In the genomic region with DNA sequence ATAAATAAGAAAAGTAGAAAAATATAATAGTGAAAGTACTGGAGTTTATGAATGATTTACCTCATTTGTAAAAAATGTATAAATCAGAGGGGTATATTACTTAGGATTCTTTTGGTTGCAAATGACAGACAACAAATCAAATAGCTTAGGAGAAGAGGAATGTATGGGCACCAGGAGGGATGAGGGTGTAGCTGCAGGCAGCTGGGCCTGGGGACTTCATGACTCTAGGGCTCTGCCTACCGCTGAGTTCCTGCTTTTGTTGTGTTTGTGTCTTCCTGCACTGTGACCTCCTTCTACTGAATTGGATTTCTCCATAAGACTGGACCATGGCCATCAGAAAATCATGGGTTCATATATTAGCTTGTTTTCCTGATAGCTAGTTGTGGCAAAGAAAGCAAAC, we compare ENCODE assay signal across 25 cellular contexts. TPM values are rescaled to one million over a fixed set of nuclear protein-coding genes. Genes with fewer than 3 reads are reported as not detected.
DNase-seq lines count a peak whose midpoint lies in the region; ATAC-seq, FAIRE-seq and TF ChIP-seq lines count a peak whose summit lies in the region.
"Had no signal": no experiment of that assay in that cellular context is flagged by ENCODE, and none has a peak within 500 bp of the region (broad histone marks: within the 10 kb centered on the region; RNA-seq: fewer than 3 reads in every experiment).

No MANE protein-coding gene starts in this region.

- H2BK120ac ChIP-seq in H1 (replicated peaks; ENCODE audit: low read depth, low read length), result no peak overlapping the region

- H3K36me3 Mint-ChIP-seq in GM23338 (ENCODE audit: low read depth) (no peaks in the 10 kb centered on the region), neural progenitor cell (no peaks in the 10 kb centered on the region)
- H3K36me3 Mint-ChIP-seq: CD14-positive monocyte, IgD-negative memory B cell had no signal

- ATAC-seq in GM23338, result no peak
- ATAC-seq: A549, Panc1 had no signal

- H3K4me1 ChIP-seq in GM23338 (ENCODE audit: insufficient read depth) (peaks cover 6% of the 10 kb centered on the region; the same call in 1 of the 2 replicates), H1 (replicated peaks in 1 of 4; ENCODE audit: control insufficient read depth in 3 of 4, insufficient read depth in 4 of 4, low read length in 3 of 4) (peaks cover 0 to 9% (median 1%) of the 10 kb centered on the region in 4 experiments; a peak in 3 of 7 replicates), neural progenitor cell (peaks cover 3% of the 10 kb centered on the region)

- DNase-seq in GM23338 (ENCODE audit: low spot score), result no peak
- DNase-seq in H1 (ENCODE audit: low read depth in 1 of 2, low spot score in 2 of 2), result no peak
- DNase-seq in neural progenitor cell (ENCODE audit: low spot score), result no peak
- DNase-seq in superior temporal gyrus (ENCODE audit: extremely low spot score), result peak; percentile 17
- no peak for DNase-seq in HUDEP-2 (lab: John Stamatoyannopoulos, UW; ENCODE audit: unreplicated experiment in 76 of 76)
- no peak for DNase-seq in activated T-cell treated with anti-CD3 and anti-CD28 coated beads, Interleukin-2, amount 50 U/mL, for 48 hours
- DNase-seq in NCI-H1092 treated with DMSO at 0.1 percent for 48 hours (lab: John Stamatoyannopoulos, UW), result no peak
- DNase-seq: DMS153, DND-41, GOT3, NCI-H1048, NCI-H1417 treated with DMSO at 0.1 percent for 48 hours, NCI-H1694 treated with DMSO at 0.1 percent for 48 hours, NCI-H2081, NCI-H510A, NCI-H69, SHP77, T-helper 1 cell had no signal

- no peaks in the 10 kb centered on the region for H3K79me1 ChIP-seq in H1 (ENCODE audit: low read depth, low read length)

- WGBS in H1 (ENCODE audit: extremely low coverage in 1 of 2, insufficient coverage in 1 of 2, insufficient read length in 1 of 2, insufficient replicate concordance in 2 of 2, low coverage in 1 of 2, low lambda C conversion rate in 2 of 2, missing lambda C conversion rate in 1 of 2), 2 experiments, result 92% methylated on average over 1 of the region's 1 CpG; no CpG with 5 or more reads in 1 of the 2 experiments

- no peak overlapping the region for H3K27ac ChIP-seq in GM23338 (ENCODE audit: low read depth)
- no peak overlapping the region for H3K27ac ChIP-seq in H1 (ENCODE audit: low read depth, low read length)
- H3K27ac ChIP-seq in neural progenitor cell, result no peak overlapping the region
- H3K27ac ChIP-seq: RWPE1 had no signal

- H3K9ac ChIP-seq in H1 (replicated peaks in 1 of 4; ENCODE audit: extremely low read depth in 1 of 4, low read depth in 3 of 4, low read length in 3 of 4), result no peak overlapping the region
- H3K9ac ChIP-seq in neural progenitor cell, result no peak overlapping the region

- no peak for FAIRE-seq in H1 (lab: Jason Lieb, UNC)
- FAIRE-seq: A549, GM18507 had no signal

- H3F3A ChIP-seq in GM23338 (replicated peaks; ENCODE audit: low read depth) (no peaks in the 10 kb centered on the region), neural progenitor cell (ENCODE audit: low read depth) (no peaks in the 10 kb centered on the region)

- H3K9me3 Mint-ChIP-seq in GM23338 (no peaks in the 10 kb centered on the region), neural progenitor cell (peaks cover 11% of the 10 kb centered on the region)

- H2BK20ac ChIP-seq in H1 (ENCODE audit: low read length), result no peak overlapping the region

- H3K27me3 ChIP-seq in GM23338 (ENCODE audit: insufficient read depth) (no peaks in the 10 kb centered on the region), H1 (replicated peaks in 1 of 4; ENCODE audit: control insufficient read depth in 3 of 4, extremely low read depth in 1 of 4, insufficient read depth in 3 of 4, low read length in 3 of 4) (no peaks in the 10 kb centered on the region), neural progenitor cell (no peaks in the 10 kb centered on the region)

- H3K4me3 Mint-ChIP-seq in GM23338, result no peak overlapping the region
- H3K4me3 Mint-ChIP-seq in neural progenitor cell, result no peak overlapping the region
- H3K4me3 Mint-ChIP-seq: B cell, CD14-positive monocyte, IgD-negative memory B cell had no signal

- H3K27me3 Mint-ChIP-seq in GM23338 (ENCODE audit: insufficient read depth, low read depth, poor library complexity) (no peaks in the 10 kb centered on the region), neural progenitor cell (ENCODE audit: insufficient read depth, low read depth) (peaks cover 14% of the 10 kb centered on the region)

- H3K56ac ChIP-seq in H1 (replicated peaks; ENCODE audit: insufficient read length, low read depth, low read length), result no peak overlapping the region

- no peaks in the 10 kb centered on the region for H3K36me3 ChIP-seq in GM23338 (ENCODE audit: insufficient read depth)
- no peaks in the 10 kb centered on the region for H3K36me3 ChIP-seq in H1 (ENCODE audit: control insufficient read depth in 2 of 4, insufficient read depth in 4 of 4, low read length in 3 of 4)
- H3K36me3 ChIP-seq in neural progenitor cell, result no peaks in the 10 kb centered on the region

- H3K23me2 ChIP-seq in H1 (ENCODE audit: low read depth, low read length), result no peaks in the 10 kb centered on the region

- no peak overlapping the region for H3K4ac ChIP-seq in H1 (replicated peaks; ENCODE audit: insufficient read length, low read depth, low read length)

- no peak overlapping the region for H2AK5ac ChIP-seq in H1 (ENCODE audit: low read depth, low read length)

- no peak overlapping the region for H3K4me2 ChIP-seq in GM23338
- no peak overlapping the region for H3K4me2 ChIP-seq in H1 (ENCODE audit: insufficient read depth in 1 of 2, low read depth in 2 of 2, low read length in 2 of 2)
- H3K4me2 ChIP-seq in neural progenitor cell, result no peak overlapping the region
- H3K4me2 ChIP-seq: A549 had no signal

- H2AFZ ChIP-seq in GM23338 (0 out of 2 replicates have a peak overlapping the region, but pooled peaks have one; percentile 32), H1 (ENCODE audit: low read length) (0 out of 2 replicates have a peak overlapping the region, but pooled peaks have one; percentile 22), neural progenitor cell (replicated peaks) (peak overlapping the region; percentile 13)

- no peak overlapping the region for H2BK12ac ChIP-seq in H1 (ENCODE audit: low read depth, low read length)

- H3K23ac ChIP-seq in H1 (ENCODE audit: insufficient read length), result no peak overlapping the region

- no peaks in the 10 kb centered on the region for H4K20me1 ChIP-seq in GM23338 (replicated peaks; ENCODE audit: insufficient read depth)
- no peaks in the 10 kb centered on the region for H4K20me1 ChIP-seq in H1 (replicated peaks in 1 of 2; ENCODE audit: control insufficient read depth in 1 of 2, insufficient read depth in 2 of 2, low read length in 2 of 2)
- no peaks in the 10 kb centered on the region for H4K20me1 ChIP-seq in neural progenitor cell (ENCODE audit: low read depth)

- TF ChIP-seq RAD21 in H1 (IDR thresholded peaks at IDR 0.05 in 1 of 2, conservative IDR thresholded peaks at IDR 0.05 in 1 of 2; ENCODE audit: low read depth in 2 of 2, low read length in 2 of 2), result no peak

- no peak for TF ChIP-seq EP300 in H1 (IDR thresholded peaks at IDR 0.05; ENCODE audit: borderline replicate concordance in 1 of 2, low read depth in 2 of 2, low read length in 2 of 2)

- H3K9me2 ChIP-seq in GM23338 (ENCODE audit: insufficient read depth), result no peaks in the 10 kb centered on the region

- H3K4me1 Mint-ChIP-seq in GM23338 (peaks cover 16% of the 10 kb centered on the region; the same call in 2 of the 3 replicates), neural progenitor cell (peaks cover 4% of the 10 kb centered on the region)

- no peak overlapping the region for H3K18ac ChIP-seq in H1 (ENCODE audit: extremely low read depth, low read length)

- H3K79me2 ChIP-seq in GM23338 (replicated peaks; ENCODE audit: insufficient read depth) (no peaks in the 10 kb centered on the region), H1 (ENCODE audit: control insufficient read depth in 1 of 2, insufficient read depth in 2 of 2, low read length in 2 of 2) (no peaks in the 10 kb centered on the region), neural progenitor cell (ENCODE audit: low read depth) (no peaks in the 10 kb centered on the region)

- H2BK5ac ChIP-seq in H1 (ENCODE audit: low read depth, low read length), result no peak overlapping the region

- TF ChIP-seq CTCF in GM23338 (conservative IDR thresholded peaks at IDR 0.05; ENCODE audit: low read depth in 2 of 2), result no peak
- TF ChIP-seq CTCF in H1 (IDR thresholded peaks at IDR 0.05; ENCODE audit: control extremely low read depth in 1 of 3, insufficient read depth in 1 of 3, low read depth in 1 of 3, low read length in 3 of 3), result no peak
- no peak for TF ChIP-seq CTCF in neural progenitor cell (IDR thresholded peaks at IDR 0.05)

- no peak overlapping the region for H3K27ac Mint-ChIP-seq in GM23338
- no peak overlapping the region for H3K27ac Mint-ChIP-seq in neural progenitor cell
- H3K27ac Mint-ChIP-seq: B cell had no signal

- no peak overlapping the region for H3K4me3 ChIP-seq in GM23338
- no peak overlapping the region for H3K4me3 ChIP-seq in H1 (ENCODE audit: extremely low read depth in 1 of 4, insufficient read depth in 2 of 4, low read depth in 3 of 4, low read length in 4 of 4)
- H3K4me3 ChIP-seq in neural progenitor cell, result no peak overlapping the region
- H3K4me3 ChIP-seq: A549 had no signal

- H3K14ac ChIP-seq in H1 (ENCODE audit: insufficient read length), result no peak overlapping the region

- H4K8ac ChIP-seq in H1 (ENCODE audit: extremely low read depth, insufficient read depth, low read length), result no peak overlapping the region

- no peaks in the 10 kb centered on the region for H3K9me3 ChIP-seq in H1 (ENCODE audit: insufficient read depth in 2 of 2, low read depth in 1 of 2, low read length in 1 of 2)
- no peaks in the 10 kb centered on the region for H3K9me3 ChIP-seq in neural progenitor cell (ENCODE audit: low read depth)

- no peak overlapping the region for H4K5ac ChIP-seq in H1 (ENCODE audit: insufficient read length, low read depth, low read length)

- TF ChIP-seq POLR2A in H1 (IDR thresholded peaks at IDR 0.05; ENCODE audit: control extremely low read depth in 1 of 2, low read depth in 2 of 2, low read length in 2 of 2), result no peak

- POLR2A ChIA-PET in H1 (lab: Charles Lee; ENCODE audit: partially characterized antibody), result no interaction called here

- H4K91ac ChIP-seq in H1 (replicated peaks; ENCODE audit: insufficient read length, low read length), result no peak overlapping the region

- H2BK15ac ChIP-seq in H1 (ENCODE audit: low read length), result no peak overlapping the region

- CTCF ChIA-PET in H1 (lab: Charles Lee; ENCODE audit: partially characterized antibody), result interaction anchor here (0.6 to 3.2 kb wide), 19 partner anchors 9 to 365 kb away, joined by 3 to 27 read pairs (median 4); no protein-coding TSS in a partner anchor

RNA-seq across cellular contexts. Expression of a gene that starts 27.9 kb away (rescaled TPM):
- total RNA-seq in GM23338 (2014; rRNA removed; shearing (Covaris generic)), result 7.5 and 12.0 TPM in 2 replicates
- polyA plus RNA-seq in GM23338 (2016; fragmentation: Nextera tagmentation; extraction: Ambion mirVana), result 5.0 and 5.6 TPM in 2 replicates
- total RNA-seq in H1 (2021; fragmentation: NEBNext Ultra II Directional; extraction: Animal tissue kit (Norgen Biotek cat#: 25700)), result 4.5 and 6.9 TPM in 2 replicates
- polyA plus RNA-seq in H1 (2011; rRNA removed), result 4.8 and 7.8 TPM in 2 replicates
- polyA plus RNA-seq in H1 (2011; cell fraction: cytosol; rRNA removed), result 7.7 TPM
- polyA plus RNA-seq in H1 (2011; cell fraction: nucleus; rRNA removed), result 15.3 TPM
- polyA plus RNA-seq in H1 (2012, experiment 1 of 2), result 4.7 to 7.4 TPM (median 6.0 TPM) in 4 replicates
- polyA plus RNA-seq in H1 (2012, experiment 2 of 2), result 0.47 TPM
- 4.1 TPM for polyA plus RNA-seq in H1 (2013, experiment 1 of 2)
- polyA plus RNA-seq in H1 (2013, experiment 2 of 2), result 4.0 TPM
- 14.4 and 15.1 TPM in 2 replicates for polyA minus RNA-seq in H1 (2011; rRNA and poly(A)+ RNA removed)
- 5.7 TPM for polyA minus RNA-seq in H1 (2011; cell fraction: cytosol; rRNA and poly(A)+ RNA removed)
- 35.1 TPM for polyA minus RNA-seq in H1 (2011; cell fraction: nucleus; rRNA and poly(A)+ RNA removed)
- 9.0 and 11.4 TPM in 2 replicates for total RNA-seq in neural progenitor cell (ENCODE audit: low replicate concordance)
